10 cellular contexts compared by ENCODE assay signal in the genomic region with DNA sequence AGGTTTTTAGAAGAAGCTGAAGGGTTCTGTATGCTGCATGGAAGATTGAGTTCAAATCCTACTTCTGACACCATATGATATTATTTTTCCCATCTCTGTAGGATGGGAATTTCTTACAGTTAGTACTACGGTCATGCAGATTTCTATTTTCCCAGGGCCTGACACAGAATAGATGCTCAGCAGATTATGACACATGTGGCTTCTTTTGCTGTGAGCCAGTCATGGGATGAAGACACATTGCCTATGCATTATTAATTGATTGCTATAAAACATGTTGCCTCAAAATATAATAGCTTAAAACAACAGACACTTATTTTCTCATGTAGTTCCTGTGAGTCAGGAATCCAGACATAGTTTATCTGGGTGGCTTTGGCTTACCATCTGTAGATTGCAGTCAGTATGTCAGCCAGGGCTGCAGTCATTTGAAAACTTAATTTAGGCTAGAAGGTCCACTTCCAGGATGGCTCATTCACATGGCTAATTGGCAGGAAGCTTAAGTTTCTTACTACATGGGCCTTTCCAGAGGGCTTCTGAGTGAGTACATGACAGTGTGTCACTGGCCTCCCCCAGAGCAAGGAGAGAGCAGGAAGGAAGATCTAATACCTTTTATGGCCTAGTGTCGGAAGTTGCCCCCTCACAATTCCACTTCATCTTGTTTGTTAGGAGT. TPM values are rescaled to one million over a fixed set of nuclear protein-coding genes. Genes with fewer than 3 reads are reported as not detected.
DNase-seq lines count a peak whose midpoint lies in the region; ATAC-seq, FAIRE-seq and TF ChIP-seq lines count a peak whose summit lies in the region.
"Had no signal": no experiment of that assay in that cellular context is flagged by ENCODE, and none has a peak within 500 bp of the region (broad histone marks: within the 10 kb centered on the region; RNA-seq: fewer than 3 reads in every experiment).

No MANE protein-coding gene starts in this region.

- BruUV-seq in GM12878 (replicated peaks; lab: Mats Ljungman, UMichigan): no TSS peak

- no peak for TF ChIP-seq POLR2A in GM12878 (IDR thresholded peaks at IDR 0.05; ENCODE audit: low read depth, low read length)

- peak; percentile 76 for ATAC-seq in GM12878

- no peak overlapping the region for H3K9ac ChIP-seq in GM12878 (ENCODE audit: control insufficient read depth, insufficient read depth, low read length)

- CTCF ChIA-PET in BJ (lab: Yijun Ruan, JAX) (interaction anchor here (1.1 to 2.6 kb wide), 3 partner anchors 12 to 66 kb away, joined by 3 to 8 read pairs (median 7); no protein-coding TSS in a partner anchor), GM12878 (lab: Yijun Ruan, JAX) (interaction anchor here (1.4 to 3.0 kb wide), 9 partner anchors 9 to 90 kb away, joined by 3 to 23 read pairs (median 4); no protein-coding TSS in a partner anchor), GM10248 (lab: Yijun Ruan, JAX) (interaction anchor here (0.8 to 1.5 kb wide), 10 partner anchors 9 to 101 kb away, joined by 3 to 8 read pairs (median 3); no protein-coding TSS in a partner anchor)

- no peaks in the 10 kb centered on the region for H4K20me1 ChIP-seq in GM12878 (ENCODE audit: control insufficient read depth, insufficient read depth)

- peaks cover 7% of the 10 kb centered on the region for H3K4me1 ChIP-seq in GM12878 (ENCODE audit: control insufficient read depth, insufficient read depth, low read length)

- no peak for TF ChIP-seq EP300 in GM12878 (IDR thresholded peaks at IDR 0.05; ENCODE audit: borderline replicate concordance in 1 of 2, control insufficient read depth in 1 of 2, low read depth in 2 of 2, low read length in 2 of 2)

- peaks cover 77% of the 10 kb centered on the region for H3K79me2 ChIP-seq in GM12878 (ENCODE audit: control insufficient read depth, insufficient read depth, low read length)

- POLR2A ChIA-PET in BJ (lab: Charles Lee) (interaction anchor here (0.6 to 1.0 kb wide), 2 partner anchors 26 to 1209 kb away, joined by 3 read pairs; no protein-coding TSS in a partner anchor), GM12878 (lab: Charles Lee) (interaction anchor here (0.6 to 1.8 kb wide), 7 partner anchors 10 to 75 kb away, joined by 4 to 5 read pairs (median 5); no protein-coding TSS in a partner anchor), GM10248 (lab: Yijun Ruan, JAX) (no interaction called here)

- SMC1A ChIA-PET in GM12878 (lab: Charles Lee; ENCODE audit: uncharacterized antibody, unreplicated experiment): interaction anchor here (1.0 to 4.7 kb wide), 11 partner anchors 9 to 78 kb away, joined by 3 to 42 read pairs (median 5); no protein-coding TSS in a partner anchor

- in situ Hi-C loops in KBM-7 (cut with MboI; ENCODE audit: low pct_unique_long_range_greater_than_20kb, low sequenced_read_pairs) (no loop called here), GM12878 (cut with MboI) (no loop called here)

- H3K36me3 ChIP-seq in BJ (ENCODE audit: control insufficient read depth, insufficient read depth, low read length): no peaks in the 10 kb centered on the region
- H3K36me3 ChIP-seq in GM12878 (ENCODE audit: control insufficient read depth in 2 of 2, insufficient read depth in 2 of 2, low read length in 1 of 2): peaks cover 9 to 30% of the 10 kb centered on the region in 2 experiments

- intact Hi-C loops in GM12878 (cut with micrococcal nuclease; ENCODE audit: unreplicated experiment): no loop called here

- peak; percentile 57 for DNase-seq in BJ (ENCODE audit: low read depth)
- DNase-seq in KBM-7: peak; percentile 33
- DNase-seq in GM12878 (ENCODE audit: low read depth, low spot score): no peak
- DNase-seq in lung microvascular endothelial cell (ENCODE audit: low read depth in 2 of 2): peak; percentile 32 to 92
- no peak for DNase-seq in GM10248 (ENCODE audit: extremely low spot score)
- no peak for DNase-seq in activated gamma-delta T cell (lab: John Stamatoyannopoulos, UW)
- DNase-seq in stimulated activated naive CD4-positive, alpha-beta T cell treated with Interleukin-2 at 50 U/mL for 16 hours (lab: John Stamatoyannopoulos, UW): no peak
- no peak for DNase-seq in effector CD8-positive, alpha-beta T cell (lab: John Stamatoyannopoulos, UW)
- DNase-seq: kidney, NCI-H774 had no signal

- no peak overlapping the region for H2AFZ ChIP-seq in GM12878 (ENCODE audit: control insufficient read depth, low read depth, low read length)

- peaks cover 6% of the 10 kb centered on the region; the same call in 2 of the 3 replicates for H3K9me3 ChIP-seq in GM12878 (replicated peaks; ENCODE audit: control insufficient read depth, insufficient read depth, low read length)

- RAD21 ChIA-PET in GM12878 (lab: Charles Lee; ENCODE audit: unreplicated experiment): interaction anchor here (1.0 to 3.7 kb wide), 5 partner anchors 8 to 90 kb away, joined by 3 to 29 read pairs (median 4); no protein-coding TSS in a partner anchor

- H3K4me3 ChIP-seq in BJ (ENCODE audit: low read depth, low read length) (no peak overlapping the region), GM12878 (no peak overlapping the region)

- TF ChIP-seq RAD21 in GM12878 (IDR thresholded peaks at IDR 0.05; ENCODE audit: insufficient read depth, low read depth, low read length): no peak

- no peak for FAIRE-seq in GM12878 (lab: Jason Lieb, UNC)
- FAIRE-seq: kidney had no signal

- TF ChIP-seq CTCF in BJ (IDR thresholded peaks at IDR 0.05; ENCODE audit: insufficient read depth, low read depth, low read length) (no peak), GM12878 (IDR thresholded peaks at IDR 0.05 in 2 of 3, conservative IDR thresholded peaks at IDR 0.05 in 1 of 3; ENCODE audit: control insufficient read depth in 2 of 3, extremely low read depth in 1 of 3, insufficient read depth in 1 of 3, low read depth in 3 of 3, low read length in 3 of 3) (no peak), GM10248 (IDR thresholded peaks at IDR 0.05; ENCODE audit: control extremely low read depth, extremely low read depth, low read depth, missing control alignments) (no peak)

- H3K27me3 ChIP-seq in BJ (ENCODE audit: control insufficient read depth, insufficient read depth, low read length) (no peaks in the 10 kb centered on the region), GM12878 (replicated peaks in 1 of 2; ENCODE audit: control insufficient read depth in 2 of 2, insufficient read depth in 2 of 2, low read length in 1 of 2) (no peaks in the 10 kb centered on the region)

- no peak overlapping the region for H3K4me2 ChIP-seq in GM12878 (ENCODE audit: control insufficient read depth, insufficient read depth)

- no peak overlapping the region for H3K27ac ChIP-seq in GM12878 (ENCODE audit: control insufficient read depth, insufficient read depth)

- WGBS in GM12878 (ENCODE audit: insufficient coverage, insufficient replicate concordance, low lambda C conversion rate, missing lambda C conversion rate): 98% methylated on average over 2 of the region's 2 CpGs

TF ChIP-seq in GM12878, 131 proteins besides CTCF, POLR2A, EP300 and RAD21 (continues in another document):
- TF ChIP-seq, protein P1, sequence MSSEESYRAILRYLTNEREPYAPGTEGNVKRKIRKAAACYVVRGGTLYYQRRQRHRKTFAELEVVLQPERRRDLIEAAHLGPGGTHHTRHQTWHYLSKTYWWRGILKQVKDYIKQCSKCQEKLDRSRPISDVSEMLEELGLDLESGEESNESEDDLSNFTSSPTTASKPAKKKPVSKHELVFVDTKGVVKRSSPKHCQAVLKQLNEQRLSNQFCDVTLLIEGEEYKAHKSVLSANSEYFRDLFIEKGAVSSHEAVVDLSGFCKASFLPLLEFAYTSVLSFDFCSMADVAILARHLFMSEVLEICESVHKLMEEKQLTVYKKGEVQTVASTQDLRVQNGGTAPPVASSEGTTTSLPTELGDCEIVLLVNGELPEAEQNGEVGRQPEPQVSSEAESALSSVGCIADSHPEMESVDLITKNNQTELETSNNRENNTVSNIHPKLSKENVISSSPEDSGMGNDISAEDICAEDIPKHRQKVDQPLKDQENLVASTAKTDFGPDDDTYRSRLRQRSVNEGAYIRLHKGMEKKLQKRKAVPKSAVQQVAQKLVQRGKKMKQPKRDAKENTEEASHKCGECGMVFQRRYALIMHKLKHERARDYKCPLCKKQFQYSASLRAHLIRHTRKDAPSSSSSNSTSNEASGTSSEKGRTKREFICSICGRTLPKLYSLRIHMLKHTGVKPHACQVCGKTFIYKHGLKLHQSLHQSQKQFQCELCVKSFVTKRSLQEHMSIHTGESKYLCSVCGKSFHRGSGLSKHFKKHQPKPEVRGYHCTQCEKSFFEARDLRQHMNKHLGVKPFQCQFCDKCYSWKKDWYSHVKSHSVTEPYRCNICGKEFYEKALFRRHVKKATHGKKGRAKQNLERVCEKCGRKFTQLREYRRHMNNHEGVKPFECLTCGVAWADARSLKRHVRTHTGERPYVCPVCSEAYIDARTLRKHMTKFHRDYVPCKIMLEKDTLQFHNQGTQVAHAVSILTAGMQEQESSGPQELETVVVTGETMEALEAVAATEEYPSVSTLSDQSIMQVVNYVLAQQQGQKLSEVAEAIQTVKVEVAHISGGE (CRISPR knock-in tag; IDR thresholded peaks at IDR 0.05): no peak

RNA-seq across cellular contexts. Expression of gene TOP1, which starts 29.5 kb away (rescaled TPM):
- polyA plus RNA-seq in BJ (2011; rRNA removed) (4.0 and 8.0 TPM in 2 replicates), GM12878 (2011; rRNA removed) (25.1 and 33.8 TPM in 2 replicates), GM12878 (2014; fragmentation: Illumina TruSeq; extraction: Trizol) (128 and 159 TPM in 2 replicates), GM12878 (2014; fragmentation: Nextera tagmentation; extraction: Ambion mirVana) (10 to 100 TPM; 36.1 to 47.6 TPM), GM12878 (2014; rRNA removed) (34.5 and 35.4 TPM in 2 replicates), GM12878 (2016; fragmentation: Nextera tagmentation; extraction: Ambion mirVana) (10 to 100 TPM; 57.0 to 59.9 TPM)
- polyA minus RNA-seq in BJ (2011; rRNA and poly(A)+ RNA removed): 6.8 and 9.9 TPM in 2 replicates
- total RNA-seq in GM12878 (2013; cell fraction: nucleolus; rRNA removed): 14.9 and 16.0 TPM in 2 replicates
- total RNA-seq in GM12878 (2014; rRNA removed) (21.5 and 24.0 TPM in 2 replicates), GM12878 (2014; rRNA removed; fragmentation: Illumina TruSeq; extraction: Trizol) (47.1 and 51.6 TPM in 2 replicates), GM12878 (2021) (91.7 and 97.4 TPM in 2 replicates), lung microvascular endothelial cell (11.7 and 13.1 TPM in 2 replicates)
- polyA plus RNA-seq in GM12878 (2011; ENCODE audit: low read depth): 41.2 TPM
- 13.6 and 19.6 TPM in 2 replicates for polyA plus RNA-seq in GM12878 (2011; cell fraction: cytosol; rRNA removed)
- polyA plus RNA-seq in GM12878 (2011; cell fraction: nucleus; rRNA removed): 20.3 and 33.7 TPM in 2 replicates
- polyA plus RNA-seq in GM12878 (2012): 53.5 and 59.9 TPM in 2 replicates
- 13.7 and 17.7 TPM in 2 replicates for polyA minus RNA-seq in GM12878 (2011; rRNA and poly(A)+ RNA removed)
- 24.7 and 26.9 TPM in 2 replicates for polyA minus RNA-seq in GM12878 (2011; cell fraction: cytosol; rRNA and poly(A)+ RNA removed)
- 8.0 and 13.6 TPM in 2 replicates for polyA minus RNA-seq in GM12878 (2011; cell fraction: nucleus; rRNA and poly(A)+ RNA removed)

Comparison
In these comparisons a context has a peak if more than half of its experiments do, and no peak if none do; other contexts are left out.
1. DNase-seq: peak in BJ (single experiment), KBM-7 (single experiment) and lung microvascular endothelial cell (2 of 2); none in GM12878 (single experiment), GM10248 (single experiment), activated gamma-delta T cell (single experiment), stimulated activated naive CD4-positive, alpha-beta T cell treated with Interleukin-2 at 50 U/mL for 16 hours (single experiment) and effector CD8-positive, alpha-beta T cell (single experiment).